ENCODE assay signal across 21 cellular contexts in genomic region chr2:239736358-239737143, GRCh38.
DNase-seq lines count a peak whose midpoint lies in the region; ATAC-seq and TF ChIP-seq lines count a peak whose summit lies in the region.
"Had no signal": no experiment of that assay in that cellular context is flagged by ENCODE, and none has a peak within 500 bp of the region (broad histone marks: within the 10 kb centered on the region; RNA-seq: fewer than 3 reads in every experiment).

No MANE protein-coding gene starts in this region.

- H3K4me3 ChIP-seq in right cardiac atrium (ENCODE audit: low read length) (no peak overlapping the region), aorta (ENCODE audit: low read length in 2 of 2) (no peak overlapping the region), prostate gland (no peak overlapping the region)
- H3K4me3 ChIP-seq: coronary artery, suprapubic skin had no signal

- H3K4me1 ChIP-seq in right cardiac atrium (ENCODE audit: control insufficient read depth, insufficient read depth, low read length) (no peaks in the 10 kb centered on the region), aorta (ENCODE audit: control insufficient read depth in 1 of 2, insufficient read depth in 2 of 2, low read length in 2 of 2) (no peaks in the 10 kb centered on the region), prostate gland (replicated peaks) (no peaks in the 10 kb centered on the region)
- H3K4me1 ChIP-seq: suprapubic skin had no signal

- intact Hi-C loops in right cardiac atrium (cut with DNase I) (no loop called here), left ventricle myocardium superior (cut with micrococcal nuclease) (no loop called here), aorta (cut with DNase I) (no loop called here), prostate gland (cut with DNase I) (no loop called here)

- 90% methylated on average over 39 of the region's 39 CpGs for WGBS in right cardiac atrium
- WGBS in aorta, 2 donors = 93 to 95% methylated on average over 39 of the region's 39 CpGs
- 87% methylated on average over 38 of the region's 39 CpGs for WGBS in prostate gland

- no peak for TF ChIP-seq CTCF in prostate gland (IDR thresholded peaks at IDR 0.05)

- no peak for TF ChIP-seq POLR2A in prostate gland (IDR thresholded peaks at IDR 0.05)

- H3K36me3 ChIP-seq in aorta (ENCODE audit: control insufficient read depth in 1 of 2, insufficient read depth in 2 of 2, low read length in 1 of 2) = no peaks in the 10 kb centered on the region
- no peaks in the 10 kb centered on the region for H3K36me3 ChIP-seq in prostate gland
- H3K36me3 ChIP-seq: suprapubic skin had no signal

- no peaks in the 10 kb centered on the region for H3K9me3 ChIP-seq in right cardiac atrium (ENCODE audit: control insufficient read depth, low read length)
- no peaks in the 10 kb centered on the region for H3K9me3 ChIP-seq in aorta (ENCODE audit: control insufficient read depth, low read length)
- no peaks in the 10 kb centered on the region for H3K9me3 ChIP-seq in prostate gland
- H3K9me3 ChIP-seq: suprapubic skin had no signal

- H3K27ac ChIP-seq in right cardiac atrium (ENCODE audit: low read length) (no peak overlapping the region), aorta (ENCODE audit: low read depth in 1 of 2, low read length in 2 of 2) (no peak overlapping the region), prostate gland (no peak overlapping the region)
- H3K27ac ChIP-seq: coronary artery, RWPE1, suprapubic skin had no signal

- peak in 2 of 3 donors; percentile 39 to 47 for DNase-seq in right cardiac atrium
- no peak for DNase-seq in left ventricle myocardium superior
- DNase-seq in NCI-H526 (lab: John Stamatoyannopoulos, UW) = peak; percentile 66 to 93
- DNase-seq in aorta = no peak
- no peak for DNase-seq in cortex of kidney (lab: John Stamatoyannopoulos, UW)
- no peak for DNase-seq in prostate gland (ENCODE audit: low spot score)
- DNase-seq: activated naive CD4-positive, alpha-beta T cell treated with Interleukin-2 at 50 U/mL for 16 hours; activated T-cell treated with anti-CD3 and anti-CD28 coated beads, Interleukin-2, amount 50 U/mL, for 4 hours; amniotic stem cell; CD4-positive, CD25-positive, alpha-beta regulatory T cell; DMS153; HFFc6; NCI-H187; NCI-H226 had no signal

- no peak for ATAC-seq in right cardiac atrium
- no peak for ATAC-seq in left ventricle myocardium superior
- peak; percentile 21 for ATAC-seq in esophagus mucosa
- peak; percentile 49 for ATAC-seq in aorta (ENCODE audit: low FRiP score)
- no peak for ATAC-seq in GM21381 (IDR thresholded peaks at IDR 0.05; ENCODE audit: unreplicated experiment)
- ATAC-seq: activated T-cell treated with anti-CD3 and anti-CD28 coated beads, Interleukin-2, amount 50 U/mL, for 4 hours; left lobe of liver; SK-N-SH treated with all-trans-retinoic acid at 6 μM for 48 hours had no signal

- no peaks in the 10 kb centered on the region for H3K27me3 ChIP-seq in right cardiac atrium (ENCODE audit: control insufficient read depth, insufficient read depth)
- H3K27me3 ChIP-seq in aorta (ENCODE audit: control insufficient read depth in 1 of 2, insufficient read depth in 2 of 2, low read length in 1 of 2) = no peaks in the 10 kb centered on the region
- no peaks in the 10 kb centered on the region for H3K27me3 ChIP-seq in prostate gland (replicated peaks; ENCODE audit: insufficient read depth)

Comparison
In these comparisons a context has a peak if more than half of its experiments do, and no peak if none do; other contexts are left out.
1. DNase-seq: peak in right cardiac atrium (2 of 3) and NCI-H526 (2 of 2); none in left ventricle myocardium superior (single experiment), aorta (0 of 2), cortex of kidney (single experiment) and prostate gland (single experiment).
2. ATAC-seq: peak in esophagus mucosa (single experiment) and aorta (single experiment); none in right cardiac atrium (0 of 2), left ventricle myocardium superior (single experiment) and GM21381 (single experiment).